ENCODE assay signal across 19 cellular contexts in the genomic region with DNA sequence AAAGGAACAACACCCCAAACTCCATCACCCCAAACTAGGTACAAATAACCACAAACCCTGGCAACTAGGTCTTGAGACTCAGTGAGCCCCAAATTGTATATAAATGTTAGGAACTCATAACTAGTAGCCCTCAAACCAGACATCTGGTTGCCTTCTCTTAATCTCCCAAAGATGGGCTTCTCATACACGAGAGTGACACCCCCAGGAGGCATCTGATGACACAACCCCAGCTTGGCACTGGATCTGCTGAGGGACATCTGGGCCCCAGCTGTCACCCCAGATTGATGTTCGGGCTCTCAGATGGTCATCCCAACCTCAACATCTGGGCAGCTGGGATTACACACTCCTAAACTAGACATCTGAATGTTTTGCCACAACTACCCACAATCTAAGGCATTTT. TPM values are rescaled to one million over a fixed set of nuclear protein-coding genes. Genes with fewer than 3 reads are reported as not detected.
DNase-seq lines count a peak whose midpoint lies in the region; ATAC-seq and TF ChIP-seq lines count a peak whose summit lies in the region.
"Had no signal": no experiment of that assay in that cellular context is flagged by ENCODE, and none has a peak within 500 bp of the region (broad histone marks: within the 10 kb centered on the region; RNA-seq: fewer than 3 reads in every experiment).

No MANE protein-coding gene starts in this region.

- POLR2A ChIA-PET in CD4-positive, alpha-beta T cell (lab: Charles Lee): interaction anchor here (0.8 to 4.3 kb wide), 6 partner anchors 14 to 85 kb away, joined by 4 to 34 read pairs (median 18); a partner anchor contains a TSS
- POLR2A ChIA-PET in T-cell (lab: Charles Lee): no interaction called here

- no peaks in the 10 kb centered on the region for H3K36me3 Mint-ChIP-seq in CD4-positive, alpha-beta T cell (ENCODE audit: low read depth)
- H3K36me3 Mint-ChIP-seq in T-cell (no peaks in the 10 kb centered on the region), immature natural killer cell (no peaks in the 10 kb centered on the region)

- intact Hi-C loops in CD4-positive, alpha-beta T cell (cut with DNase I, micrococcal nuclease): loop anchor here in 1 of 2 experiments (2.0 kb wide), 1 partner anchor 16 kb away; a partner anchor contains a TSS

- peaks cover 57% of the 10 kb centered on the region for H3K4me1 Mint-ChIP-seq in CD4-positive, alpha-beta T cell (ENCODE audit: low read depth)
- H3K4me1 Mint-ChIP-seq in T-cell (peaks cover 42 to 61% (median 57%) of the 10 kb centered on the region in 3 donors), immature natural killer cell (peaks cover 57 to 58% of the 10 kb centered on the region in 2 donors)

- H3K27me3 ChIP-seq in CD4-positive, alpha-beta T cell (ENCODE audit: control insufficient read depth, insufficient read depth, low read length): no peaks in the 10 kb centered on the region
- no peaks in the 10 kb centered on the region for H3K27me3 ChIP-seq in osteoblast (ENCODE audit: insufficient read depth, low read length)
- H3K27me3 ChIP-seq: testis had no signal

- no peaks in the 10 kb centered on the region for H3K27me3 Mint-ChIP-seq in CD4-positive, alpha-beta T cell
- H3K27me3 Mint-ChIP-seq in T-cell (peaks cover 0 to 5% of the 10 kb centered on the region in 2 donors), immature natural killer cell (ENCODE audit: low read depth in 3 of 3) (peaks cover 18 to 34% (median 32%) of the 10 kb centered on the region in 3 donors)

- ATAC-seq in CD4-positive, alpha-beta T cell (ENCODE audit: poor library complexity): no peak
- no peak for ATAC-seq in T-cell (replicated peaks in 1 of 4)
- ATAC-seq: heart left ventricle had no signal

- peak overlapping the region; percentile 98 for H3K27ac Mint-ChIP-seq in CD4-positive, alpha-beta T cell
- H3K27ac Mint-ChIP-seq in T-cell (peak overlapping the region; percentile 82 to 97), immature natural killer cell (peak overlapping the region; percentile 97 to 100 (median 98))

- no peaks in the 10 kb centered on the region for H3K79me2 ChIP-seq in osteoblast (ENCODE audit: insufficient read depth, low read length)

- no peaks in the 10 kb centered on the region for H3K4me1 ChIP-seq in osteoblast (ENCODE audit: insufficient read depth, low read length)

- H3K36me3 ChIP-seq in osteoblast (ENCODE audit: insufficient read depth, low read length): no peaks in the 10 kb centered on the region
- H3K36me3 ChIP-seq: esophagus muscularis mucosa, heart left ventricle had no signal

- no peak overlapping the region for H2AFZ ChIP-seq in osteoblast (ENCODE audit: low read length)

- peak overlapping the region; percentile 67 for H3K27ac ChIP-seq in CD4-positive, alpha-beta T cell (ENCODE audit: low read depth, low read length)
- no peak overlapping the region for H3K27ac ChIP-seq in osteoblast (ENCODE audit: low read depth, low read length)
- H3K27ac ChIP-seq: esophagus muscularis mucosa, heart left ventricle, HL-60, testis had no signal

- DNase-seq in CD4-positive, alpha-beta T cell: no peak
- DNase-seq in GM12865 (ENCODE audit: low read depth) (peak; percentile 58), T-cell (no peak), immature natural killer cell (peak in 2 of 3 donors; percentile 40 to 52), LoVo (ENCODE audit: low spot score) (no peak), osteoblast (ENCODE audit: insufficient read length, low spot score, missing footprints) (no peak)
- no peak for DNase-seq in stimulated activated CD4-positive, alpha-beta T cell treated with anti-CD3 and anti-CD28 coated beads, Interleukin-2, amount 100 ng/mL, for 48 hours
- DNase-seq: activated CD4-positive, alpha-beta T cell treated with anti-CD3 and anti-CD28 coated beads for 4 hours; cortex of kidney; heart left ventricle; KG1; mesendoderm; NCI-H1417; NK-92 treated with Interleukin-12 subunit alpha and Interleukin-12 subunit beta, amount 100 ng/mL, for 24 hours; SHP77; testis had no signal

- H3K9me3 Mint-ChIP-seq in CD4-positive, alpha-beta T cell: no peaks in the 10 kb centered on the region
- no peaks in the 10 kb centered on the region for H3K9me3 Mint-ChIP-seq in T-cell
- no peaks in the 10 kb centered on the region for H3K9me3 Mint-ChIP-seq in immature natural killer cell

- CTCF ChIA-PET in CD4-positive, alpha-beta T cell (lab: Charles Lee): interaction anchor here (0.5 to 1.9 kb wide), 3 partner anchors 14 to 63 kb away, joined by 3 to 14 read pairs (median 3); no protein-coding TSS in a partner anchor
- CTCF ChIA-PET in T-cell (lab: Charles Lee): interaction anchor here (0.6 to 2.0 kb wide), 2 partner anchors 71 to 85 kb away, joined by 3 to 11 read pairs; no protein-coding TSS in a partner anchor

- H3K4me3 ChIP-seq in GM12865 (ENCODE audit: low read depth, low read length) (no peak overlapping the region), osteoblast (ENCODE audit: insufficient read depth, low read length) (no peak overlapping the region)
- H3K4me3 ChIP-seq: esophagus muscularis mucosa, heart left ventricle, testis had no signal

- H3K4me2 ChIP-seq in osteoblast (ENCODE audit: insufficient read depth, low read length): no peak overlapping the region

- no peaks in the 10 kb centered on the region for H4K20me1 ChIP-seq in osteoblast (ENCODE audit: insufficient read depth, low read length)

- no peak for TF ChIP-seq CTCF in CD4-positive, alpha-beta T cell (IDR thresholded peaks at IDR 0.05)
- no peak for TF ChIP-seq CTCF in GM12865 (IDR thresholded peaks at IDR 0.05; ENCODE audit: insufficient read depth, low read depth, low read length, missing control alignments)
- TF ChIP-seq CTCF in osteoblast (IDR thresholded peaks at IDR 0.05; ENCODE audit: extremely low read depth, low read depth, low read length): no peak

- H3K4me3 Mint-ChIP-seq in CD4-positive, alpha-beta T cell: peak overlapping the region; percentile 42
- no peak overlapping the region for H3K4me3 Mint-ChIP-seq in T-cell
- peak overlapping the region in 4 of 5 donors; percentile 5 to 59 (median 43) for H3K4me3 Mint-ChIP-seq in immature natural killer cell
- H3K4me3 Mint-ChIP-seq: CD14-positive monocyte had no signal

- no peaks in the 10 kb centered on the region for H3K9me3 ChIP-seq in CD4-positive, alpha-beta T cell (ENCODE audit: control insufficient read depth, low read length)
- H3K9me3 ChIP-seq in osteoblast (ENCODE audit: low read depth, low read length): no peaks in the 10 kb centered on the region
- H3K9me3 ChIP-seq: esophagus muscularis mucosa, heart left ventricle, testis had no signal

RNA-seq across cellular contexts. Expression of a gene that starts 14.8 kb away (rescaled TPM):
- 100 to 1,000 TPM in 1 of 2 experiments, 10 to 100 TPM in 1; 96.0 to 102 TPM for total RNA-seq in CD4-positive, alpha-beta T cell
- 100 to 1,000 TPM in 4 of 5 donors, 10 to 100 TPM in 1; 67.0 to 143 (median 131) TPM for total RNA-seq in T-cell
- 100 to 1,000 TPM; 263 to 375 (median 373) TPM for polyA plus RNA-seq in immature natural killer cell
- 95.2 and 117 TPM in 2 replicates for total RNA-seq in osteoblast

RNA-seq across cellular contexts. Expression of a gene that starts 16.1 kb away (rescaled TPM):
- 1 to 10 TPM; 7.7 to 8.9 TPM for total RNA-seq in CD4-positive, alpha-beta T cell
- 1 to 10 TPM; 5.9 to 8.5 (median 6.3) TPM for total RNA-seq in T-cell
- under 1 TPM in 1 of 3 donors, not detected in 2; 0.11 TPM for polyA plus RNA-seq in immature natural killer cell
- total RNA-seq in osteoblast: under 0.01 TPM in 2 replicates
- polyA plus RNA-seq: CD14-positive monocyte, heart left ventricle had no signal

RNA-seq across cellular contexts. Expression of a gene that starts 49.7 kb away (rescaled TPM):
- 1 to 10 TPM; 3.2 to 4.6 TPM for total RNA-seq in CD4-positive, alpha-beta T cell
- total RNA-seq in T-cell: 10 to 100 TPM in 1 of 5 donors, 1 to 10 TPM in 4; 4.3 to 14.4 (median 6.3) TPM
- polyA plus RNA-seq in immature natural killer cell: 1 to 10 TPM in 2 of 3 donors, under 1 TPM in 1; 0.29 to 5.9 (median 1.8) TPM
- total RNA-seq in osteoblast: under 0.01 TPM in 2 replicates

Comparison
In these comparisons a context has a peak if more than half of its experiments do, and no peak if none do; other contexts are left out.
1. DNase-seq: peak in GM12865 (single experiment) and immature natural killer cell (2 of 3); none in CD4-positive, alpha-beta T cell (0 of 10), T-cell (0 of 34), LoVo (single experiment), osteoblast (single experiment) and stimulated activated CD4-positive, alpha-beta T cell treated with anti-CD3 and anti-CD28 coated beads, Interleukin-2, amount 100 ng/mL, for 48 hours (0 of 2).
2. H3K4me3 Mint-ChIP-seq: peak in CD4-positive, alpha-beta T cell (single experiment) and immature natural killer cell (4 of 5); none in T-cell (0 of 3).
3. Peak in every context shown above with its lines, with median percentiles within 50 percentile points of each other: H3K27ac Mint-ChIP-seq.